Comparison of ENCODE assay signal across 16 cellular contexts in the genomic region with DNA sequence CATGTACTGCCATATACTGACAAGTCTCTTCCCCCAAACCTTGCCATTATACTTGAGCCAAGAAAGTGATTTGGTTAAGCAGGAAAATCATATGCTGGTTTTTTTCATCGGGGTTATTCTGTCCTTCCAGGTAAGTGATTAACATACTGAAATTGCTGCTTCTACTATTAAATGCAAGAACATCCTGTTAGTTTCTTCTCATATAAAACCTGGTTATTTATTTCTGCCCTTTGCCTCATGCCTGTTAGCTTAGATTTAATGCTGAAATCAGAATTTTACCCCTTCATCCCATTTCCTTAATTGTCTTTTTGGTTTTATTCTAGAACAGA.
A peak's percentile ranks its signal among the peaks of the same experiment; 100 is the strongest.
DNase-seq lines count a peak whose midpoint lies in the region; ATAC-seq and TF ChIP-seq lines count a peak whose summit lies in the region.
"Had no signal": no experiment of that assay in that cellular context is flagged by ENCODE, and none has a peak within 500 bp of the region (broad histone marks: within the 10 kb centered on the region; RNA-seq: fewer than 3 reads in every experiment).

No MANE protein-coding gene starts in this region.

- H3K27me3 ChIP-seq in right lobe of liver: no peaks in the 10 kb centered on the region

- no peaks in the 10 kb centered on the region for H3K27me3 Mint-ChIP-seq in Calu3 (ENCODE audit: unreplicated experiment)
- H3K27me3 Mint-ChIP-seq in chondrocyte (ENCODE audit: low read depth): no peaks in the 10 kb centered on the region

- H3K9me3 ChIP-seq in right lobe of liver: no peaks in the 10 kb centered on the region

- no peak for DNase-seq in Calu3
- no peak for DNase-seq in chondrocyte (ENCODE audit: low spot score)
- DNase-seq in right lobe of liver: no peak
- no peak for DNase-seq in GDM1 (lab: John Stamatoyannopoulos, UW)
- no peak for DNase-seq in SW 1271 (lab: John Stamatoyannopoulos, UW)
- DNase-seq in NCI-H146 (lab: John Stamatoyannopoulos, UW): no peak
- DNase-seq: activated CD8-positive, alpha-beta T cell treated with anti-CD3 and anti-CD28 coated beads, Interleukin-2, amount 10 ng/mL, durations not matched to agents 7 days and 5 days; activated effector memory CD4-positive, alpha-beta T cell treated with Interleukin-2 at 50 U/mL for 16 hours; AML-193; NCI-H1436; stimulated activated CD4-positive, alpha-beta T cell treated with anti-CD3 and anti-CD28 coated beads, Interleukin-15, amount 100 ng/mL, for 24 hours; T1000 had no signal

- H3K4me3 ChIP-seq in right lobe of liver (peak overlapping the region in 2 of 3 donors; percentile 28 to 32), skin epidermis (no peak overlapping the region)

- H3K4me1 Mint-ChIP-seq in Calu3 (ENCODE audit: low read depth, unreplicated experiment): peaks cover 46% of the 10 kb centered on the region
- peaks cover 19% of the 10 kb centered on the region for H3K4me1 Mint-ChIP-seq in chondrocyte (ENCODE audit: low read depth)
- H3K4me1 Mint-ChIP-seq: IgD-negative memory B cell, neural crest cell had no signal

- H3K9me3 Mint-ChIP-seq in Calu3 (ENCODE audit: low read depth, unreplicated experiment) (no peaks in the 10 kb centered on the region), chondrocyte (ENCODE audit: low read depth) (no peaks in the 10 kb centered on the region)
- H3K9me3 Mint-ChIP-seq: neural crest cell had no signal

- intact Hi-C loops in Calu3 (cut with micrococcal nuclease; ENCODE audit: unreplicated experiment): no loop called here
- intact Hi-C loops in right lobe of liver (cut with DNase I): no loop called here

- TF ChIP-seq POLR2A in right lobe of liver (IDR thresholded peaks at IDR 0.05): no peak

- peak overlapping the region; percentile 82 for H3K27ac Mint-ChIP-seq in Calu3 (ENCODE audit: unreplicated experiment)
- H3K27ac Mint-ChIP-seq in chondrocyte (ENCODE audit: unreplicated experiment): peak overlapping the region; percentile 10
- H3K27ac Mint-ChIP-seq: activated CD8-positive, alpha-beta T cell treated with anti-CD3 and anti-CD28 coated beads, Interleukin-2, amount 10 ng/mL, durations not matched to agents 7 days and 5 days; IgD-negative memory B cell had no signal

- TF ChIP-seq CTCF in Calu3 (IDR thresholded peaks at IDR 0.05; ENCODE audit: unreplicated experiment): no peak
- no peak for TF ChIP-seq CTCF in chondrocyte (IDR thresholded peaks at IDR 0.05)
- no peak for TF ChIP-seq CTCF in right lobe of liver (IDR thresholded peaks at IDR 0.05)

- no peaks in the 10 kb centered on the region for H3K36me3 ChIP-seq in right lobe of liver

- H3K4me3 Mint-ChIP-seq in Calu3 (ENCODE audit: low read depth, unreplicated experiment) (peak overlapping the region; percentile 53), chondrocyte (ENCODE audit: unreplicated experiment) (no peak overlapping the region)
- H3K4me3 Mint-ChIP-seq: activated CD8-positive, alpha-beta T cell treated with anti-CD3 and anti-CD28 coated beads, Interleukin-2, amount 10 ng/mL, durations not matched to agents 7 days and 5 days; IgD-negative memory B cell; neural crest cell had no signal

- ATAC-seq in right lobe of liver: peak in 1 of 4 donors; percentile 7
- no peak for ATAC-seq in GM21576 (IDR thresholded peaks at IDR 0.05; ENCODE audit: unreplicated experiment)
- ATAC-seq: activated CD8-positive, alpha-beta T cell treated with anti-CD3 and anti-CD28 coated beads, Interleukin-2, amount 10 ng/mL, durations not matched to agents 7 days and 5 days had no signal

- H3K27ac ChIP-seq in right lobe of liver (peak overlapping the region; percentile 58 to 75 (median 75)), skin epidermis (peak overlapping the region in 13 of 21 experiments; percentile 9 to 78 (median 49))

- CTCF ChIA-PET in Calu3 (lab: Charles Lee): interaction anchor here (0.7 kb wide), 1 partner anchor 51 kb away, joined by 4 read pairs; no protein-coding TSS in a partner anchor

- H3K4me1 ChIP-seq in right lobe of liver: peaks cover 0 to 30% (median 2%) of the 10 kb centered on the region in 4 donors

- peaks cover 12% of the 10 kb centered on the region for H3K36me3 Mint-ChIP-seq in Calu3 (ENCODE audit: insufficient read depth, unreplicated experiment)
- H3K36me3 Mint-ChIP-seq in chondrocyte (ENCODE audit: low read depth): peaks cover 2% of the 10 kb centered on the region
- H3K36me3 Mint-ChIP-seq: IgD-negative memory B cell had no signal

- 19% methylated on average over 1 of the region's 1 CpG for WGBS in right lobe of liver (ENCODE audit: insufficient coverage, low coverage, low lambda C conversion rate, missing lambda C conversion rate)

- no TSS peak for BruUV-seq in Calu3 (replicated peaks; lab: Mats Ljungman, UMichigan)

Comparison
In these comparisons a context has a peak if more than half of its experiments do, and no peak if none do; other contexts are left out.
1. H3K4me3 ChIP-seq: peak in right lobe of liver (2 of 3); none in skin epidermis (0 of 7).